In genomic region chr22:26922804-26923203, GRCh38 we compare ENCODE assay signal across 18 cellular contexts.
DNase-seq lines count a peak whose midpoint lies in the region; ATAC-seq and TF ChIP-seq lines count a peak whose summit lies in the region.
"Had no signal": no experiment of that assay in that cellular context is flagged by ENCODE, and none has a peak within 500 bp of the region (broad histone marks: within the 10 kb centered on the region; RNA-seq: fewer than 3 reads in every experiment).

No MANE protein-coding gene starts in this region.

- ATAC-seq in GM21360 (IDR thresholded peaks at IDR 0.05; ENCODE audit: unreplicated experiment) = no peak
- no peak for ATAC-seq in psoas muscle
- ATAC-seq: heart right ventricle, pancreas had no signal

- in situ Hi-C loops in ACHN (cut with HindIII; ENCODE audit: low pct_ligation_motif_present, low pct_unique_long_range_greater_than_20kb, low sequenced_read_pairs) = no loop called here

- H3K27me3 ChIP-seq in psoas muscle (ENCODE audit: insufficient read depth in 3 of 3, low read length in 2 of 3) = peaks cover 0 to 42% (median 2%) of the 10 kb centered on the region in 3 donors
- H3K27me3 ChIP-seq: pancreas, sigmoid colon had no signal

- no peak overlapping the region for H3K4me3 ChIP-seq in psoas muscle
- H3K4me3 ChIP-seq: GM23248, heart right ventricle, pancreas, sigmoid colon had no signal

- H3K4me1 ChIP-seq in psoas muscle = no peaks in the 10 kb centered on the region
- H3K4me1 ChIP-seq: heart right ventricle, pancreas, sigmoid colon had no signal

- no peaks in the 10 kb centered on the region for H3K36me3 ChIP-seq in psoas muscle (ENCODE audit: insufficient read depth in 1 of 2, low read depth in 1 of 2)
- H3K36me3 ChIP-seq: heart right ventricle, pancreas, sigmoid colon had no signal

- intact Hi-C loops in psoas muscle (cut with DNase I) = no loop called here

- CTCF ChIA-PET in RWPE1 (lab: Yijun Ruan, JAX) = interaction anchor here (0.6 kb wide), 1 partner anchor 553 kb away, joined by 4 read pairs; no protein-coding TSS in a partner anchor

- no peaks in the 10 kb centered on the region for H3K9me3 ChIP-seq in psoas muscle
- H3K9me3 ChIP-seq: heart right ventricle, pancreas, sigmoid colon had no signal

- TF ChIP-seq CTCF in RWPE1 (conservative IDR thresholded peaks at IDR 0.05; ENCODE audit: low read depth) = no peak
- no peak for TF ChIP-seq CTCF in psoas muscle (IDR thresholded peaks at IDR 0.05)

- H3K27ac ChIP-seq in RWPE1 = no peak overlapping the region
- no peak overlapping the region for H3K27ac ChIP-seq in psoas muscle
- H3K27ac ChIP-seq: GM23248, heart right ventricle, pancreas, sigmoid colon had no signal

- DNase-seq in ACHN (peak; percentile 8), ELF-1 (ENCODE audit: low read depth, low spot score) (peak; percentile 50), RWPE1 (ENCODE audit: low spot score) (peak; percentile 11), iPS-NIHi11 (ENCODE audit: low spot score) (peak; percentile 91), psoas muscle (no peak), AG20443 (ENCODE audit: low spot score) (no peak), activated gamma-delta T cell (lab: John Stamatoyannopoulos, UW) (no peak)
- DNase-seq: activated T-cell treated with anti-CD3 and anti-CD28 coated beads, Interleukin-2, amount 50 U/mL, for 24 hours; GM23248; heart right ventricle; kidney; naive B cell; NCI-H187 treated with DMSO at 0.1 percent for 48 hours; NK-92 treated with Interleukin-12 subunit alpha and Interleukin-12 subunit beta, amount 100 ng/mL, for 24 hours; pancreas; sigmoid colon; stimulated activated naive CD4-positive, alpha-beta T cell treated with Interleukin-2 at 50 U/mL for 16 hours had no signal

- 24 to 26% (median 25%) methylated on average over 5 of the region's 5 CpGs for WGBS in psoas muscle, 3 donors

- POLR2A ChIA-PET in RWPE1 (lab: Yijun Ruan, JAX; ENCODE audit: low non-redundant PET) = no interaction called here

Comparison
In these comparisons a context has a peak if more than half of its experiments do, and no peak if none do; other contexts are left out.
1. DNase-seq: peak in ACHN (single experiment), ELF-1 (single experiment), RWPE1 (single experiment) and iPS-NIHi11 (single experiment); none in psoas muscle (0 of 2), AG20443 (single experiment) and activated gamma-delta T cell (single experiment).